ENCODE assay signal across 34 cellular contexts in the genomic region with DNA sequence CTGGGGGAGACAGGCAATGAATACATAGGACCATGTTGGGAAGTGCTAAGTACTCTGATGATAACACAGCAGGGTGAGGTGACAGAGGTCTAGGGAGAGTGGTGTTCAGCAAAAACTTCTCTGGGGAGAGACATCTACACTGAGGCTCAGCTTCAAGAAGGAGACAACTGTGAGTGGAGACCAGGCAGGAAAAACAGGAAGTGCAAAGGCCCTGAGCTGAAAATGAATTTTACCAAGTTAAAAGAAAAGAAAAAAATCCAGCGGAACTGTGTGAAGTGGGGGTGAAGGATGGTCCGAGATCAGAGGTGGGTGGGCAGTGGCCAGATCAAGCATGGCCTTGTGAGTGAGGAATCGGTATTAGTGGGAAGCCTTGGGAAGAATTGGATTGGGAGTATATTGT.
"Had no signal": no experiment of that assay in that cellular context is flagged by ENCODE, and none has a peak within 500 bp of the region (broad histone marks: within the 10 kb centered on the region; RNA-seq: fewer than 3 reads in every experiment).

No MANE protein-coding gene starts in this region.

- H3K4me1 ChIP-seq: ascending aorta, breast epithelium had no signal

- H3K27ac ChIP-seq: ascending aorta, breast epithelium, WERI-Rb-1 had no signal

- H3K4me1 Mint-ChIP-seq: activated CD4-positive, alpha-beta memory T cell treated with anti-CD3 and anti-CD28 coated beads, Interleukin-2, amount 10 ng/mL, durations not matched to agents 7 days and 5 days; activated CD4-positive, alpha-beta T cell treated with anti-CD3 and anti-CD28 coated beads for 36 hours; activated CD4-positive, alpha-beta T cell treated with anti-CD3 and anti-CD28 coated beads, Interleukin-2, amount 10 ng/mL, durations not matched to agents 7 days and 5 days; activated CD8-positive, alpha-beta memory T cell treated with anti-CD3 and anti-CD28 coated beads, Interleukin-2, amount 10 ng/mL, durations not matched to agents 7 days and 5 days; activated naive CD4-positive, alpha-beta T cell treated with anti-CD3 and anti-CD28 coated beads, Interleukin-2, amount 10 ng/mL, durations not matched to agents 7 days and 5 days; activated naive CD4-positive, alpha-beta T cell treated with anti-CD3 and anti-CD28 coated beads, Interleukin-2, amount 50 U/mL, for 24 hours; activated naive CD8-positive, alpha-beta T cell treated with anti-CD3 and anti-CD28 coated beads, Interleukin-2, amount 10 ng/mL, durations not matched to agents 7 days and 5 days; activated naive CD8-positive, alpha-beta T cell treated with anti-CD3 and anti-CD28 coated beads, Interleukin-2, amount 50 U/mL, for 24 hours; brain; T-cell; T-helper 17 cell; WTC11 had no signal

- H3K4me3 Mint-ChIP-seq: activated CD4-positive, alpha-beta memory T cell treated with anti-CD3 and anti-CD28 coated beads, Interleukin-2, amount 10 ng/mL, durations not matched to agents 7 days and 5 days; activated CD4-positive, alpha-beta T cell treated with anti-CD3 and anti-CD28 coated beads for 36 hours; activated CD4-positive, alpha-beta T cell treated with anti-CD3 and anti-CD28 coated beads, Interleukin-2, amount 10 ng/mL, durations not matched to agents 7 days and 5 days; activated CD8-positive, alpha-beta memory T cell treated with anti-CD3 and anti-CD28 coated beads, Interleukin-2, amount 10 ng/mL, durations not matched to agents 7 days and 5 days; activated CD8-positive, alpha-beta T cell treated with anti-CD3 and anti-CD28 coated beads, Interleukin-2, amount 10 ng/mL, durations not matched to agents 7 days and 5 days; activated naive CD4-positive, alpha-beta T cell treated with anti-CD3 and anti-CD28 coated beads, Interleukin-2, amount 10 ng/mL, durations not matched to agents 7 days and 5 days; activated naive CD4-positive, alpha-beta T cell treated with anti-CD3 and anti-CD28 coated beads, Interleukin-2, amount 50 U/mL, for 24 hours; activated naive CD8-positive, alpha-beta T cell; activated naive CD8-positive, alpha-beta T cell treated with anti-CD3 and anti-CD28 coated beads, Interleukin-2, amount 10 ng/mL, durations not matched to agents 7 days and 5 days; activated naive CD8-positive, alpha-beta T cell treated with anti-CD3 and anti-CD28 coated beads, Interleukin-2, amount 50 U/mL, for 24 hours; activated T-cell treated with anti-CD3 and anti-CD28 coated beads, Interleukin-2, amount 50 U/mL, for 24 hours; brain; T-cell; T-helper 17 cell; WTC11 had no signal

- ATAC-seq: activated CD4-positive, alpha-beta T cell treated with anti-CD3 and anti-CD28 coated beads for 36 hours; activated CD4-positive, CD25-positive, alpha-beta regulatory T cell treated with anti-CD3 and anti-CD28 coated beads, Interleukin-2, amount 50 U/mL, for 24 hours; activated CD8-positive, alpha-beta memory T cell treated with anti-CD3 and anti-CD28 coated beads, Interleukin-2, amount 10 ng/mL, durations not matched to agents 7 days and 5 days; activated CD8-positive, alpha-beta T cell treated with anti-CD3 and anti-CD28 coated beads, Interleukin-2, amount 10 ng/mL, durations not matched to agents 7 days and 5 days; activated naive CD8-positive, alpha-beta T cell treated with anti-CD3 and anti-CD28 coated beads, Interleukin-2, amount 50 U/mL, for 24 hours; T-cell; T-helper 17 cell; WTC11 had no signal

- H3K27me3 ChIP-seq: ascending aorta, breast epithelium had no signal

- H3K27ac Mint-ChIP-seq: activated CD4-positive, alpha-beta memory T cell treated with anti-CD3 and anti-CD28 coated beads, Interleukin-2, amount 10 ng/mL, durations not matched to agents 7 days and 5 days; activated CD4-positive, alpha-beta T cell treated with anti-CD3 and anti-CD28 coated beads for 36 hours; activated CD4-positive, alpha-beta T cell treated with anti-CD3 and anti-CD28 coated beads, Interleukin-2, amount 10 ng/mL, durations not matched to agents 7 days and 5 days; activated CD8-positive, alpha-beta memory T cell treated with anti-CD3 and anti-CD28 coated beads, Interleukin-2, amount 10 ng/mL, durations not matched to agents 7 days and 5 days; activated CD8-positive, alpha-beta T cell treated with anti-CD3 and anti-CD28 coated beads, Interleukin-2, amount 10 ng/mL, durations not matched to agents 7 days and 5 days; activated naive CD4-positive, alpha-beta T cell treated with anti-CD3 and anti-CD28 coated beads, Interleukin-2, amount 10 ng/mL, durations not matched to agents 7 days and 5 days; activated naive CD4-positive, alpha-beta T cell treated with anti-CD3 and anti-CD28 coated beads, Interleukin-2, amount 50 U/mL, for 24 hours; activated naive CD8-positive, alpha-beta T cell; activated naive CD8-positive, alpha-beta T cell treated with anti-CD3 and anti-CD28 coated beads, Interleukin-2, amount 10 ng/mL, durations not matched to agents 7 days and 5 days; activated naive CD8-positive, alpha-beta T cell treated with anti-CD3 and anti-CD28 coated beads, Interleukin-2, amount 50 U/mL, for 24 hours; activated T-cell treated with anti-CD3 and anti-CD28 coated beads, Interleukin-2, amount 50 U/mL, for 24 hours; activated T-helper 2 cell treated with anti-CD3 and anti-CD28 coated beads, Interferon-gamma antibody, Interleukin-2, Interleukin-4, amounts not matched to agents 10 μg/mL and 5 μg/mL and 100 μg/mL, durations not matched to agents 14 hours and 24 hours and 36 hours; brain; T-cell; T-helper 17 cell; WTC11 had no signal

- H3K9me3 ChIP-seq: breast epithelium had no signal

- H3K9me3 Mint-ChIP-seq: activated CD4-positive, alpha-beta T cell treated with anti-CD3 and anti-CD28 coated beads, Interleukin-2, amount 10 ng/mL, durations not matched to agents 7 days and 5 days; activated naive CD4-positive, alpha-beta T cell treated with anti-CD3 and anti-CD28 coated beads, Interleukin-2, amount 50 U/mL, for 24 hours; activated naive CD8-positive, alpha-beta T cell treated with anti-CD3 and anti-CD28 coated beads, Interleukin-2, amount 10 ng/mL, durations not matched to agents 7 days and 5 days; activated T-helper 2 cell treated with anti-CD3 and anti-CD28 coated beads, Interferon-gamma antibody, Interleukin-2, Interleukin-4, amounts not matched to agents 10 μg/mL and 5 μg/mL and 100 μg/mL, durations not matched to agents 14 hours and 24 hours and 36 hours had no signal

- DNase-seq: activated CD4-positive, alpha-beta memory T cell treated with anti-CD3 and anti-CD28 coated beads, Interleukin-2, amount 10 ng/mL, durations not matched to agents 7 days and 5 days; activated CD4-positive, alpha-beta T cell treated with anti-CD3 and anti-CD28 coated beads for 1 hour; activated CD4-positive, alpha-beta T cell treated with anti-CD3 and anti-CD28 coated beads for 36 hours; activated CD4-positive, alpha-beta T cell treated with anti-CD3 and anti-CD28 coated beads for 48 hours; activated CD4-positive, alpha-beta T cell treated with anti-CD3 and anti-CD28 coated beads, Interleukin-2, amount 10 ng/mL, durations not matched to agents 7 days and 5 days; activated CD4-positive, alpha-beta T cell treated with anti-CD3 and anti-CD28 coated beads, Interleukin-2, amount 50 U/mL, for 48 hours; activated CD4-positive, CD25-positive, alpha-beta regulatory T cell; activated CD8-positive, alpha-beta memory T cell treated with anti-CD3 and anti-CD28 coated beads for 24 hours; activated CD8-positive, alpha-beta memory T cell treated with anti-CD3 and anti-CD28 coated beads, Interleukin-2, amount 10 ng/mL, durations not matched to agents 7 days and 5 days; activated CD8-positive, alpha-beta memory T cell treated with anti-CD3 and anti-CD28 coated beads, Interleukin-2, amount 50 U/mL, for 48 hours; activated CD8-positive, alpha-beta T cell treated with anti-CD3 and anti-CD28 coated beads, Interleukin-2, amount 10 ng/mL, durations not matched to agents 7 days and 5 days; activated effector memory CD4-positive, alpha-beta T cell treated with Interleukin-2 at 50 U/mL for 16 hours; activated gamma-delta T cell; activated naive CD4-positive, alpha-beta T cell treated with anti-CD3 and anti-CD28 coated beads, Interleukin-2, amount 10 ng/mL, durations not matched to agents 7 days and 5 days; activated naive CD4-positive, alpha-beta T cell treated with Interleukin-2 at 50 U/mL for 16 hours; activated naive CD8-positive, alpha-beta T cell treated with anti-CD3 and anti-CD28 coated beads, Interleukin-2, amount 10 ng/mL, durations not matched to agents 7 days and 5 days; activated naive CD8-positive, alpha-beta T cell treated with anti-CD3 and anti-CD28 coated beads, Interleukin-2, amount 50 U/mL, for 24 hours; activated T-cell treated with anti-CD3 and anti-CD28 coated beads, Interleukin-2, amount 50 U/mL, for 24 hours; activated T-cell treated with anti-CD3 and anti-CD28 coated beads, Interleukin-2, amount 50 U/mL, for 48 hours; amygdala; anterior cingulate cortex; central memory CD4-positive, alpha-beta T cell; T-cell; T-helper 17 cell; T-helper 9 cell; WERI-Rb-1 had no signal

- H3K36me3 ChIP-seq: ascending aorta, breast epithelium, WERI-Rb-1 had no signal

- H3K4me3 ChIP-seq: ascending aorta, breast epithelium had no signal

- H3K36me3 Mint-ChIP-seq: activated CD8-positive, alpha-beta memory T cell treated with anti-CD3 and anti-CD28 coated beads, Interleukin-2, amount 10 ng/mL, durations not matched to agents 7 days and 5 days; activated naive CD4-positive, alpha-beta T cell treated with anti-CD3 and anti-CD28 coated beads, Interleukin-2, amount 10 ng/mL, durations not matched to agents 7 days and 5 days; activated naive CD4-positive, alpha-beta T cell treated with anti-CD3 and anti-CD28 coated beads, Interleukin-2, amount 50 U/mL, for 24 hours; activated naive CD8-positive, alpha-beta T cell; activated naive CD8-positive, alpha-beta T cell treated with anti-CD3 and anti-CD28 coated beads, Interleukin-2, amount 10 ng/mL, durations not matched to agents 7 days and 5 days; brain; T-cell; WTC11 had no signal

- H3K27me3 Mint-ChIP-seq: activated CD4-positive, alpha-beta memory T cell treated with anti-CD3 and anti-CD28 coated beads, Interleukin-2, amount 10 ng/mL, durations not matched to agents 7 days and 5 days; activated CD4-positive, alpha-beta T cell treated with anti-CD3 and anti-CD28 coated beads for 36 hours; activated CD4-positive, alpha-beta T cell treated with anti-CD3 and anti-CD28 coated beads, Interleukin-2, amount 10 ng/mL, durations not matched to agents 7 days and 5 days; activated CD8-positive, alpha-beta memory T cell treated with anti-CD3 and anti-CD28 coated beads, Interleukin-2, amount 10 ng/mL, durations not matched to agents 7 days and 5 days; activated naive CD4-positive, alpha-beta T cell treated with anti-CD3 and anti-CD28 coated beads, Interleukin-2, amount 10 ng/mL, durations not matched to agents 7 days and 5 days; activated naive CD8-positive, alpha-beta T cell treated with anti-CD3 and anti-CD28 coated beads, Interleukin-2, amount 50 U/mL, for 24 hours; activated T-cell treated with anti-CD3 and anti-CD28 coated beads, Interleukin-2, amount 50 U/mL, for 24 hours had no signal
